ENCODE assay signal across 8 cellular contexts in the genomic region with DNA sequence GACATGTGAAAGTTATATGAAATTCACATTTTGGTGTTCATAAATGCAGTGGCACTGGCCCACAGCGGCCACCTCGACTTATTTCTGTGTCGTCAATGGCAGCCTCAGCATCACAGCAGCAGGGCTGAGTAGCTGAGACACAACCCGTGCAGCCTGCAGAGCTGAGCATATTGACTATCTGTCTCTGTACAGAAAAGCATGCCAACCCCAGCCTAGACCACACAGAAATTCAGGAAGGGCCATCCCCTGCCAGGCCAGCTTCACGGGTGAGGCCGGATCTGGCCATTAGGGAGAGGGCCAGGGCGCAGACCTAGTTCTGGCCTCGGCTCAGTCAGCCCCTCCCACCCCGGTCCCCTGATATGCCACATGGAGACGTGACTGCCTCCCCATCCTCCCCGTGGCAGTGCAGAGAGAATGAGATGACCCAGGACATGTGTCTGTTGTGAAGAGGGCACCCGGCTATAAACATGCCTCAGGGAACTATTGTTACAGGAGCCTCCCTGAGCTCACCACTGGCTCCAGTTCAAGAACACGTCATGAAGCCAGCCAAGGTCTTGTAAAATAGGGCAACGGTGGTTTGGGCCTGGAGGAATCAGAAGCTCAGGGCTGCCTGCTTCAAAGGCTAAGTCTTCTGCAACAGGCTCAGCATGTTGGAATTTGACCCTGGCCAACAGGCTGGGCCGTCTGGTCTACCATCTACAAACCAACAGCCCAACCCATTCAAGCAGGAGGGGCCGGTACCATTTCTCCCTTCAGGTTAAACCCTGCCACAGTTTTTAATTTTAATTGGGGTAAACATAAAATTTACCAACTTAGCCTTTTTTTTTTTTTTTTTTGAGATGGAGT. TPM values are rescaled to one million over a fixed set of nuclear protein-coding genes. Genes with fewer than 3 reads are reported as not detected.
DNase-seq lines count a peak whose midpoint lies in the region; ATAC-seq and TF ChIP-seq lines count a peak whose summit lies in the region.

No MANE protein-coding gene starts in this region.

- no peak overlapping the region for H3K4me3 Mint-ChIP-seq in activated CD8-positive, alpha-beta T cell treated with anti-CD3 and anti-CD28 coated beads for 36 hours

- no peak overlapping the region for H3K27ac Mint-ChIP-seq in activated CD8-positive, alpha-beta T cell treated with anti-CD3 and anti-CD28 coated beads for 36 hours

- H4K20me1 ChIP-seq in osteoblast (ENCODE audit: insufficient read depth, low read length): no peaks in the 10 kb centered on the region

- in situ Hi-C loops in Panc1 (cut with HindIII; ENCODE audit: low pct_unique_long_range_greater_than_20kb, low sequenced_read_pairs): no loop called here

- CTCF ChIA-PET in Panc1 (lab: Charles Lee): interaction anchor here (1.1 to 2.4 kb wide), 2 partner anchors 10 to 68 kb away, joined by 3 to 6 read pairs; no protein-coding TSS in a partner anchor
- CTCF ChIA-PET in activated CD8-positive, alpha-beta T cell treated with anti-CD3 and anti-CD28 coated beads for 36 hours (lab: Charles Lee): no interaction called here

- H3K27me3 ChIP-seq in Panc1 (ENCODE audit: control insufficient read depth, insufficient read depth, low read length): no peaks in the 10 kb centered on the region
- no peaks in the 10 kb centered on the region for H3K27me3 ChIP-seq in esophagus squamous epithelium
- H3K27me3 ChIP-seq in osteoblast (ENCODE audit: insufficient read depth, low read length): no peaks in the 10 kb centered on the region

- no peaks in the 10 kb centered on the region for H3K79me2 ChIP-seq in osteoblast (ENCODE audit: insufficient read depth, low read length)

- H3K9me3 Mint-ChIP-seq in activated CD8-positive, alpha-beta T cell treated with anti-CD3 and anti-CD28 coated beads for 36 hours: no peaks in the 10 kb centered on the region

- H2AFZ ChIP-seq in osteoblast (ENCODE audit: low read length): peak overlapping the region; percentile 58

- H3K27me3 Mint-ChIP-seq in activated CD8-positive, alpha-beta T cell treated with anti-CD3 and anti-CD28 coated beads for 36 hours: no peaks in the 10 kb centered on the region

- H3K27ac ChIP-seq in Panc1 (ENCODE audit: low read length) (peak overlapping the region; percentile 75), esophagus squamous epithelium (peak overlapping the region in 3 of 4 donors; percentile 64 to 80 (median 74)), osteoblast (ENCODE audit: low read depth, low read length) (peak overlapping the region; percentile 2)

- ATAC-seq in Panc1 (peak; percentile 89), GM21786 (IDR thresholded peaks at IDR 0.05; ENCODE audit: unreplicated experiment) (no peak)
- no peak for ATAC-seq in activated CD8-positive, alpha-beta T cell treated with anti-CD3 and anti-CD28 coated beads for 36 hours

- peak overlapping the region; percentile 0 for H3K4me2 ChIP-seq in osteoblast (ENCODE audit: insufficient read depth, low read length)

- peaks cover 5% of the 10 kb centered on the region for H3K36me3 Mint-ChIP-seq in activated CD8-positive, alpha-beta T cell treated with anti-CD3 and anti-CD28 coated beads for 36 hours (ENCODE audit: low read depth)

- TF ChIP-seq CTCF in Panc1 (IDR thresholded peaks at IDR 0.05): no peak
- no peak for TF ChIP-seq CTCF in esophagus squamous epithelium (IDR thresholded peaks at IDR 0.05)
- TF ChIP-seq CTCF in osteoblast (IDR thresholded peaks at IDR 0.05; ENCODE audit: extremely low read depth, low read depth, low read length): no peak
- no peak for TF ChIP-seq CTCF in activated CD8-positive, alpha-beta T cell treated with anti-CD3 and anti-CD28 coated beads for 36 hours (IDR thresholded peaks at IDR 0.05)

- no peak for TF ChIP-seq POLR2A in esophagus squamous epithelium (IDR thresholded peaks at IDR 0.05)

- H3K4me3 ChIP-seq in Panc1 (ENCODE audit: low read depth in 2 of 2, low read length in 2 of 2): no peak overlapping the region
- no peak overlapping the region for H3K4me3 ChIP-seq in esophagus squamous epithelium
- H3K4me3 ChIP-seq in osteoblast (ENCODE audit: insufficient read depth, low read length): no peak overlapping the region

- H3K36me3 ChIP-seq in Panc1 (ENCODE audit: control insufficient read depth, insufficient read depth, low read length) (no peaks in the 10 kb centered on the region), esophagus squamous epithelium (no peaks in the 10 kb centered on the region), osteoblast (ENCODE audit: insufficient read depth, low read length) (no peaks in the 10 kb centered on the region)

- POLR2A ChIA-PET in Panc1 (lab: Charles Lee): interaction anchor here (0.5 to 1.0 kb wide), 3 partner anchors 10 to 21 kb away, joined by 5 to 9 read pairs (median 5); no protein-coding TSS in a partner anchor
- POLR2A ChIA-PET in activated CD8-positive, alpha-beta T cell treated with anti-CD3 and anti-CD28 coated beads for 36 hours (lab: Charles Lee): no interaction called here

- peak; percentile 99 for DNase-seq in GM04504 (ENCODE audit: low read depth)
- peak; percentile 41 for DNase-seq in Panc1 (ENCODE audit: low read depth, low spot score)
- DNase-seq in esophagus squamous epithelium (lab: John Stamatoyannopoulos, UW): no peak
- DNase-seq in osteoblast (ENCODE audit: insufficient read length, low spot score, missing footprints): peak; percentile 97
- DNase-seq in activated CD8-positive, alpha-beta T cell treated with anti-CD3 and anti-CD28 coated beads for 36 hours: no peak
- no peak for DNase-seq in stimulated activated naive CD4-positive, alpha-beta T cell (lab: John Stamatoyannopoulos, UW)
- DNase-seq in NCI-H187 treated with DMSO at 0.1 percent for 48 hours (lab: John Stamatoyannopoulos, UW): no peak

- 37 to 40% methylated on average over 11 of the region's 16 CpGs for WGBS in esophagus squamous epithelium, 2 donors

- H3K4me1 Mint-ChIP-seq in activated CD8-positive, alpha-beta T cell treated with anti-CD3 and anti-CD28 coated beads for 36 hours (ENCODE audit: low read depth): no peaks in the 10 kb centered on the region

- intact Hi-C loops in Panc1 (cut with micrococcal nuclease; ENCODE audit: unreplicated experiment): no loop called here
- intact Hi-C loops in esophagus squamous epithelium (cut with DNase I): no loop called here
- intact Hi-C loops in activated CD8-positive, alpha-beta T cell treated with anti-CD3 and anti-CD28 coated beads for 36 hours (cut with micrococcal nuclease): no loop called here

- H3K9me3 ChIP-seq in Panc1 (ENCODE audit: control insufficient read depth, insufficient read depth, low read depth, low read length) (no peaks in the 10 kb centered on the region), esophagus squamous epithelium (no peaks in the 10 kb centered on the region), osteoblast (ENCODE audit: low read depth, low read length) (no peaks in the 10 kb centered on the region)

- no TSS peak for BruUV-seq in Panc1 (replicated peaks; lab: Mats Ljungman, UMichigan)

- H3K4me1 ChIP-seq in Panc1 (ENCODE audit: control insufficient read depth, insufficient read depth, low read length) (peaks cover 66% of the 10 kb centered on the region), esophagus squamous epithelium (peaks cover 13 to 52% (median 15%) of the 10 kb centered on the region in 3 donors), osteoblast (ENCODE audit: insufficient read depth, low read length) (peaks cover 5% of the 10 kb centered on the region)

RNA-seq across cellular contexts. Expression of a gene that starts 25.5 kb away (rescaled TPM):
- total RNA-seq in Panc1 (2021; ENCODE audit: unreplicated experiment) (359 TPM), esophagus squamous epithelium (1 to 10 TPM; 7.1 to 9.5 (median 8.8) TPM), osteoblast (9.4 and 10.9 TPM in 2 replicates)
- 1,007 TPM for polyA plus RNA-seq in Panc1 (2012; ENCODE audit: insufficient read length)
- 10 to 100 TPM; 36.2 to 38.1 TPM for total RNA-seq in activated CD8-positive, alpha-beta T cell treated with anti-CD3 and anti-CD28 coated beads for 36 hours

Comparison
In these comparisons a context has a peak if more than half of its experiments do, and no peak if none do; other contexts are left out.
1. DNase-seq: peak in GM04504 (single experiment), Panc1 (single experiment) and osteoblast (single experiment); none in esophagus squamous epithelium (single experiment), activated CD8-positive, alpha-beta T cell treated with anti-CD3 and anti-CD28 coated beads for 36 hours (single experiment), stimulated activated naive CD4-positive, alpha-beta T cell (0 of 6) and NCI-H187 treated with DMSO at 0.1 percent for 48 hours (single experiment).
2. H3K27ac ChIP-seq: peak in every context shown above with its lines; median percentile 75 in Panc1; 74 in esophagus squamous epithelium; 2 in osteoblast.